In the genomic region with DNA sequence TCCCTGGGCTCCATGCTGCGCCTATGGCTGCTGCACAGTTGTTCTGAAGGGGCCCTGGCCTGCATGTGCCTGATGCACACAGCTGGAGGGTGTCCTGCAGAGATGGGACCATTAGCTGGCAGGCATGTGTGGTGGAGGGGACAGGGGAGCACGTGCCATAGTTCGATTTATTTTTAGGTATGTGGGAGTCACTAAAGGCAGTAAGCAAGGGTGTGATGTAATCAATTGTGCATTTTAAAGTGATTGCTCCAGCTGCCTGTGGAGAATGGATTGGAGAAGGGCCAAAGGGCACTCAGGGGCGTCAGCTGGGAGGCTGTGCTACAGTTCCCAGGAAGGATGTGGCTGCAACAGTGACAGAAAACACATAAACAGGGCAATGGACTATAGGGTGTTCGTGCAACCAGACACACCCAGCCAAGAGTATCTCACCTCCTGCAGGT, we compare ENCODE assay signal across 8 cellular contexts.
A peak's percentile ranks its signal among the peaks of the same experiment; 100 is the strongest.
DNase-seq lines count a peak whose midpoint lies in the region; ATAC-seq and TF ChIP-seq lines count a peak whose summit lies in the region.

No MANE protein-coding gene starts in this region.

- no peaks in the 10 kb centered on the region for H3K27me3 ChIP-seq in BLaER1
- H3K27me3 ChIP-seq in suprapubic skin: no peaks in the 10 kb centered on the region

- H3K4me3 ChIP-seq in BLaER1 (peak overlapping the region; percentile 59), foreskin fibroblast (ENCODE audit: low read depth in 1 of 2, low read length in 2 of 2) (no peak overlapping the region), suprapubic skin (no peak overlapping the region)

- no peak for TF ChIP-seq POLR2A in suprapubic skin (IDR thresholded peaks at IDR 0.05)

- DNase-seq in SW480 (ENCODE audit: low spot score) (peak; percentile 87), foreskin fibroblast (peak; percentile 79 to 88), suprapubic skin (ENCODE audit: low spot score in 2 of 2) (peak in 1 of 2 donors; percentile 70), medulla oblongata (ENCODE audit: extremely low spot score) (no peak)
- DNase-seq in effector CD8-positive, alpha-beta T cell (lab: John Stamatoyannopoulos, UW): no peak

- peaks cover 85% of the 10 kb centered on the region for H3K4me1 ChIP-seq in BLaER1
- peaks cover 25% of the 10 kb centered on the region for H3K4me1 ChIP-seq in suprapubic skin

- H4K20me1 ChIP-seq in BLaER1: no peaks in the 10 kb centered on the region

- peak overlapping the region; percentile 76 for H3K9ac ChIP-seq in BLaER1

- peak overlapping the region in 3 of 4 donors; percentile 22 to 79 (median 45) for H3K4me3 Mint-ChIP-seq in IgD-negative memory B cell

- whole genome bisulfite sequencing in suprapubic skin: 42% methylated on average over 5 of the region's 5 CpGs

- H3K27ac Mint-ChIP-seq in IgD-negative memory B cell: peak overlapping the region; percentile 65 to 97 (median 84)

- H3K27me3 Mint-ChIP-seq in IgD-negative memory B cell: peaks cover 17% of the 10 kb centered on the region

- peak overlapping the region; percentile 97 for H3K4me2 ChIP-seq in BLaER1

- peaks cover 28 to 38% (median 37%) of the 10 kb centered on the region in 3 donors for H3K4me1 Mint-ChIP-seq in IgD-negative memory B cell

- TF ChIP-seq EP300 in suprapubic skin (IDR thresholded peaks at IDR 0.05): no peak

- peak overlapping the region; percentile 94 for H3K27ac ChIP-seq in BLaER1
- H3K27ac ChIP-seq in suprapubic skin: peak overlapping the region; percentile 0

- H3K36me3 ChIP-seq in BLaER1: no peaks in the 10 kb centered on the region
- no peaks in the 10 kb centered on the region for H3K36me3 ChIP-seq in suprapubic skin

- H3K9me3 ChIP-seq in BLaER1: 0 out of 2 replicates have a peak, but pooled peaks cover 9% of the 10 kb centered on the region
- no peaks in the 10 kb centered on the region for H3K9me3 ChIP-seq in suprapubic skin

- H3K36me3 Mint-ChIP-seq in IgD-negative memory B cell: no peaks in the 10 kb centered on the region

- peaks cover 3 to 9% (median 6%) of the 10 kb centered on the region in 3 donors for H3K9me3 Mint-ChIP-seq in IgD-negative memory B cell

- TF ChIP-seq CTCF in foreskin fibroblast (IDR thresholded peaks at IDR 0.05; ENCODE audit: low read depth, low read length) (no peak), suprapubic skin (IDR thresholded peaks at IDR 0.05) (no peak)

- ATAC-seq in GM19395 (IDR thresholded peaks at IDR 0.05; ENCODE audit: unreplicated experiment): peak; percentile 24

Comparison
In these comparisons a context has a peak if more than half of its experiments do, and no peak if none do; other contexts are left out.
1. DNase-seq: peak in SW480 (single experiment) and foreskin fibroblast (2 of 2); none in effector CD8-positive, alpha-beta T cell (single experiment) and medulla oblongata (single experiment).